In genomic region chr2:190533175-190533967, GRCh38 we compare ENCODE assay signal across 8 cellular contexts. TPM values are rescaled to one million over a fixed set of nuclear protein-coding genes. Genes with fewer than 3 reads are reported as not detected.
A peak's percentile ranks its signal among the peaks of the same experiment; 100 is the strongest.
DNase-seq lines count a peak whose midpoint lies in the region; ATAC-seq, FAIRE-seq and TF ChIP-seq lines count a peak whose summit lies in the region.

No MANE protein-coding gene starts in this region.

- no peaks in the 10 kb centered on the region for H3K9me1 ChIP-seq in K562 (ENCODE audit: control insufficient read depth, insufficient read depth, low read length)

- no peak for TF ChIP-seq POLR2A in K562 (conservative IDR thresholded peaks at IDR 0.05)

- H3K9me3 ChIP-seq in K562 (replicated peaks; ENCODE audit: control insufficient read depth, insufficient read depth, low read depth, low read length) (peaks cover 6% of the 10 kb centered on the region), mononuclear cell (ENCODE audit: low read depth, low read length) (peaks cover 13% of the 10 kb centered on the region)

- H3K4me1 ChIP-seq in KMS-11 (ENCODE audit: low read depth, poor library complexity, severe bottlenecking), result peaks cover 29% of the 10 kb centered on the region
- H3K4me1 ChIP-seq in K562 (replicated peaks in 1 of 2; ENCODE audit: control insufficient read depth in 2 of 2, insufficient read depth in 2 of 2, low read length in 2 of 2), result peaks cover 10 to 43% of the 10 kb centered on the region in 2 experiments; a peak in 4 of 5 replicates
- peaks cover 51% of the 10 kb centered on the region for H3K4me1 ChIP-seq in mononuclear cell (ENCODE audit: insufficient read depth, low read length)

- H3K4me1 Mint-ChIP-seq in CD14-positive monocyte, result peaks cover 47% of the 10 kb centered on the region

- H3K27me3 ChIP-seq in KMS-11 (ENCODE audit: insufficient read depth, low read depth) (no peaks in the 10 kb centered on the region), K562 (ENCODE audit: control insufficient read depth in 2 of 2, insufficient read depth in 2 of 2, low read length in 2 of 2) (no peaks in the 10 kb centered on the region), mononuclear cell (ENCODE audit: insufficient read depth, low read length) (no peaks in the 10 kb centered on the region)

- H4K20me1 ChIP-seq in KMS-11 (ENCODE audit: insufficient read depth), result no peaks in the 10 kb centered on the region
- H4K20me1 ChIP-seq in K562 (replicated peaks; ENCODE audit: control insufficient read depth, insufficient read depth, low read length), result no peaks in the 10 kb centered on the region

- no peak for TF ChIP-seq EP300 in K562 (IDR thresholded peaks at IDR 0.05; ENCODE audit: low read length)

- intact Hi-C loops in CD14-positive monocyte (cut with micrococcal nuclease) (loop anchor here (5.0 to 10.0 kb wide), 2 partner anchors 111 to 114 kb away; partner anchors contain the start of gene NAB1 (in 2 of the 2)), K562 (cut with micrococcal nuclease) (loop anchor here (5.0 to 10.0 kb wide), 2 partner anchors 49 to 271 kb away; no protein-coding TSS in a partner anchor), posterior cingulate gyrus (cut with DNase I) (loop anchor here (10.0 kb wide), 1 partner anchor 71 kb away; no protein-coding TSS in a partner anchor)

- H2AFZ ChIP-seq in KMS-11 (ENCODE audit: low read depth) (peak overlapping the region; percentile 99), K562 (ENCODE audit: low read depth, low read length) (peak overlapping the region; percentile 97)

- peak overlapping the region; percentile 91 to 97 (median 96) for H3K27ac Mint-ChIP-seq in CD14-positive monocyte

- H3K9ac ChIP-seq in KMS-11 (peak overlapping the region; percentile 95), K562 (ENCODE audit: insufficient read depth in 1 of 2, low read depth in 2 of 2, low read length in 2 of 2) (peak overlapping the region; percentile 87 to 95)

- no TSS peak for BruUV-seq in K562 (replicated peaks; lab: Mats Ljungman, UMichigan)

- H3K4me2 ChIP-seq in KMS-11 (peak overlapping the region; percentile 83), K562 (ENCODE audit: insufficient read depth, low read length) (peak overlapping the region; percentile 90)

- 43% methylated on average over 8 of the region's 10 CpGs for WGBS in K562 (ENCODE audit: insufficient coverage, low coverage, missing lambda C conversion rate)

- TF ChIP-seq RAD21 in K562 (CRISPR knock-in tag; conservative IDR thresholded peaks at IDR 0.05 in 1 of 2, IDR thresholded peaks at IDR 0.05 in 1 of 2), result no peak

- TF ChIP-seq CTCF in CD14-positive monocyte (IDR thresholded peaks at IDR 0.05) (no peak), KMS-11 (conservative IDR thresholded peaks at IDR 0.05; ENCODE audit: low read depth, low read length) (no peak), K562 (IDR thresholded peaks at IDR 0.05 in 2 of 3, conservative IDR thresholded peaks at IDR 0.05 in 1 of 3; ENCODE audit: insufficient read depth in 2 of 3, low read depth in 1 of 3, low read length in 3 of 3) (no peak)

- H3K36me3 ChIP-seq in KMS-11 (ENCODE audit: insufficient read depth) (no peaks in the 10 kb centered on the region), K562 (ENCODE audit: control insufficient read depth, insufficient read depth, low read length) (peaks cover 7% of the 10 kb centered on the region; the same call in 2 of the 3 replicates)

- H3K9me3 Mint-ChIP-seq in CD14-positive monocyte, result peaks cover 6 to 18% (median 12%) of the 10 kb centered on the region in 7 donors

- FAIRE-seq in K562 (lab: Jason Lieb, UNC), result peak; percentile 63

- H3K4me3 ChIP-seq in KMS-11 (IDR thresholded peaks at IDR 0.05; ENCODE audit: insufficient read depth, low read depth, low read length) (peak overlapping the region; percentile 85), K562 (peak overlapping the region; percentile 67), mononuclear cell (ENCODE audit: low read length) (peak overlapping the region; percentile 77)

- peak overlapping the region; percentile 94 to 95 for H3K4me3 Mint-ChIP-seq in CD14-positive monocyte

- DNase-seq in CD14-positive monocyte (ENCODE audit: low spot score) (no peak), K562 (ENCODE audit: extremely low read depth in 1 of 4, low spot score in 3 of 4) (peak in 1 of 4 experiments; percentile 24), AG08396 (ENCODE audit: low spot score) (no peak), HK-2 (ENCODE audit: unreplicated experiment) (no peak), posterior cingulate gyrus (no peak), HuH-7.5 (ENCODE audit: low spot score) (no peak)

- H3K27me3 Mint-ChIP-seq in CD14-positive monocyte (ENCODE audit: low read depth in 3 of 3), result no peaks in the 10 kb centered on the region

- H3K36me3 Mint-ChIP-seq in CD14-positive monocyte, result peaks cover 0 to 3% of the 10 kb centered on the region in 2 donors

- H3K27ac ChIP-seq in KMS-11, result peak overlapping the region; percentile 93
- peak overlapping the region; percentile 95 for H3K27ac ChIP-seq in K562 (ENCODE audit: extremely low read depth, low read depth, low read length)

- in situ Hi-C loops in K562 (cut with MboI), result no loop called here

- peaks cover 16% of the 10 kb centered on the region; the same call in 1 of the 2 replicates for H3K79me2 ChIP-seq in KMS-11 (ENCODE audit: insufficient read depth, low read depth)
- peaks cover 30% of the 10 kb centered on the region for H3K79me2 ChIP-seq in K562 (ENCODE audit: control insufficient read depth, insufficient read depth, low read length)

- CTCF ChIA-PET in K562 (lab: Yijun Ruan, JAX; ENCODE audit: low intra/inter-chr PET ratio), result interaction anchor here (0.6 kb wide), 1 partner anchor 280 kb away, joined by 3 read pairs; no protein-coding TSS in a partner anchor

- POLR2A ChIA-PET in K562 (lab: Yijun Ruan, JAX), result interaction anchor here (0.6 to 1.1 kb wide), 3 partner anchors 66 to 459 kb away, joined by 3 to 4 read pairs (median 3); no protein-coding TSS in a partner anchor

- no peak for ATAC-seq in K562

TF ChIP-seq in K562, 482 proteins besides CTCF, POLR2A, EP300 and RAD21 (continues in another document):
- peak; percentile 97 for TF ChIP-seq ADNP (tag; IDR thresholded peaks at IDR 0.05)
- peak; percentile 82 to 89 for TF ChIP-seq KDM1A (IDR thresholded peaks at IDR 0.05)
- TF ChIP-seq RBBP5 (IDR thresholded peaks at IDR 0.05; ENCODE audit: borderline replicate concordance, insufficient read depth, low read length, poor library complexity, severe bottlenecking), result no peak
- 0 out of 3 replicates have a peak, but pooled peaks of 1 of the 2 experiments have one; percentile 44 for TF ChIP-seq CBX3 (IDR thresholded peaks at IDR 0.05; ENCODE audit: borderline replicate concordance in 1 of 2, low read length in 2 of 2)
- no peak for TF ChIP-seq ZNF740 (CRISPR knock-in tag; IDR thresholded peaks at IDR 0.05)
- no peak for TF ChIP-seq ZNF740 (tag; IDR thresholded peaks at IDR 0.05)
- TF ChIP-seq HDAC2 (IDR thresholded peaks at IDR 0.05), result peak; percentile 76
- TF ChIP-seq SMARCA5 (IDR thresholded peaks at IDR 0.05), result peak; percentile 47; the same call in 1 of the 2 replicates
- TF ChIP-seq ZNF253 (CRISPR knock-in tag; conservative IDR thresholded peaks at IDR 0.05), result no peak
- TF ChIP-seq MCM2 (IDR thresholded peaks at IDR 0.05; ENCODE audit: low read depth), result no peak
- no peak for TF ChIP-seq HNRNPUL1 (IDR thresholded peaks at IDR 0.05; ENCODE audit: low read length)
- TF ChIP-seq SETDB1 (IDR thresholded peaks at IDR 0.05; ENCODE audit: low read length), result no peak
- peak; percentile 6 for TF ChIP-seq CHD1 (IDR thresholded peaks at IDR 0.05; ENCODE audit: low read length)
- no peak for TF ChIP-seq MBD1 (CRISPR knock-in tag; IDR thresholded peaks at IDR 0.05)
- TF ChIP-seq HDAC1 (IDR thresholded peaks at IDR 0.05), result 0 out of 4 replicates have a peak, but pooled peaks of 1 of the 2 experiments have one; percentile 21

RNA-seq across cellular contexts. Expression of gene NEMP2, which starts 1.2 kb away (rescaled TPM):
- polyA plus RNA-seq in CD14-positive monocyte, result 1 to 10 TPM; 1.5 to 2.5 TPM
- total RNA-seq in K562 (2011; cell fraction: chromatin; rRNA removed; ENCODE audit: low replicate concordance), result 6.9 and 7.5 TPM in 2 replicates
- total RNA-seq in K562 (2011; cell fraction: nucleolus; rRNA removed), result 3.7 and 4.3 TPM in 2 replicates
- 7.4 and 11.6 TPM in 2 replicates for total RNA-seq in K562 (2011; cell fraction: nucleoplasm; rRNA removed)
- 1.4 and 1.6 TPM in 2 replicates for total RNA-seq in K562 (2014; rRNA removed)
- 1.7 and 3.0 TPM in 2 replicates for total RNA-seq in K562 (2014; rRNA removed; fragmentation: Illumina TruSeq; extraction: Trizol)
- total RNA-seq in K562 (2015; rRNA removed; fragmentation: Illumina TruSeq; extraction: Trizol), result 2.0 and 2.2 TPM in 2 replicates
- 2.4 and 3.3 TPM in 2 replicates for total RNA-seq in K562 (2021)
- 2.7 and 3.0 TPM in 2 replicates for polyA plus RNA-seq in K562 (2011; rRNA removed)
- 0.55 and 3.2 TPM in 2 replicates for polyA plus RNA-seq in K562 (2011; cell fraction: cytosol; rRNA removed)
- polyA plus RNA-seq in K562 (2011; cell fraction: nucleus; rRNA removed), result 1.9 and 2.0 TPM in 2 replicates
- 2.1 and 2.2 TPM in 2 replicates for polyA plus RNA-seq in K562 (2012)
- polyA plus RNA-seq in K562 (2014; fragmentation: Illumina TruSeq; extraction: Trizol), result 1.1 and 2.0 TPM in 2 replicates
- polyA plus RNA-seq in K562 (2014; fragmentation: Nextera tagmentation; extraction: Ambion mirVana), result under 1 TPM; 0.32 to 0.36 TPM
- 3.0 and 5.0 TPM in 2 replicates for polyA plus RNA-seq in K562 (2014; rRNA removed)
- 9.7 and 10.6 TPM in 2 replicates for polyA minus RNA-seq in K562 (2011; rRNA and poly(A)+ RNA removed)
- polyA minus RNA-seq in K562 (2011; cell fraction: cytosol; rRNA and poly(A)+ RNA removed), result 3.1 and 3.5 TPM in 2 replicates
- 6.3 and 9.2 TPM in 2 replicates for polyA minus RNA-seq in K562 (2011; cell fraction: nucleus; rRNA and poly(A)+ RNA removed)
- total RNA-seq in mononuclear cell, result 6.8 TPM
